26 cellular contexts compared by ENCODE assay signal in genomic region chr4:4921077-4921476, GRCh38.
"Had no signal": no experiment of that assay in that cellular context is flagged by ENCODE, and none has a peak within 500 bp of the region (broad histone marks: within the 10 kb centered on the region; RNA-seq: fewer than 3 reads in every experiment).

No MANE protein-coding gene starts in this region.

- H3K27me3 ChIP-seq: pancreas, testis, thyroid gland, transverse colon, upper lobe of left lung, vagina had no signal

- H3K27ac ChIP-seq: left ventricle myocardium inferior, pancreas, prostate gland, skin epidermis, stomach, testis, thyroid gland, transverse colon, upper lobe of left lung, vagina had no signal

- H3K9me3 ChIP-seq: left ventricle myocardium inferior, mucosa of descending colon, pancreas, prostate gland, stomach, testis, thyroid gland, transverse colon, upper lobe of left lung, vagina had no signal

- H3K36me3 ChIP-seq: left ventricle myocardium inferior, pancreas, prostate gland, stomach, thyroid gland, transverse colon, upper lobe of left lung, vagina had no signal

- H3K4me1 ChIP-seq: left ventricle myocardium inferior, pancreas, prostate gland, stomach, testis, thyroid gland, transverse colon, upper lobe of left lung, vagina had no signal

- DNase-seq: hypothalamus; immature natural killer cell; left ventricle myocardium inferior; midbrain; mucosa of descending colon; naive thymus-derived CD4-positive, alpha-beta T cell; nephron progenitor cell; pancreas; posterior cingulate gyrus; retina; right cardiac atrium; stimulated activated CD4-positive, alpha-beta T cell treated with anti-CD3 and anti-CD28 coated beads, Interleukin-12 subunit alpha, Interleukin-12 subunit beta, amount 100 ng/mL, for 4 hours; stimulated activated CD4-positive, alpha-beta T cell treated with anti-CD3 and anti-CD28 coated beads, Interleukin-15, amount 100 ng/mL, for 24 hours; stimulated activated CD4-positive, alpha-beta T cell treated with anti-CD3 and anti-CD28 coated beads, Interleukin-2, amount 100 ng/mL, for 24 hours; stimulated activated CD4-positive, alpha-beta T cell treated with anti-CD3 and anti-CD28 coated beads, Interleukin-4, amount 100 ng/mL, for 1 hour; stimulated activated naive B cell treated with anti-CD40 and anti-IgM and Interleukin-4, amounts not matched to agents 10 μg/mL and 1 μg/mL and 100 μg/mL, for 72 hours; stimulated activated naive CD8-positive, alpha-beta T cell treated with anti-CD3 and anti-CD28 coated beads, Interleukin-15, Interleukin-2, amounts not matched to agents 100 U/mL and 50 U/mL, for 24 hours; stomach; testis; thyroid gland; transverse colon; upper lobe of left lung had no signal

- H3K4me3 ChIP-seq: left ventricle myocardium inferior, lung, mucosa of descending colon, pancreas, prostate gland, skin epidermis, stomach, testis, thyroid gland, transverse colon, upper lobe of left lung, vagina had no signal
